ENCODE assay signal across 18 cellular contexts in the genomic region with DNA sequence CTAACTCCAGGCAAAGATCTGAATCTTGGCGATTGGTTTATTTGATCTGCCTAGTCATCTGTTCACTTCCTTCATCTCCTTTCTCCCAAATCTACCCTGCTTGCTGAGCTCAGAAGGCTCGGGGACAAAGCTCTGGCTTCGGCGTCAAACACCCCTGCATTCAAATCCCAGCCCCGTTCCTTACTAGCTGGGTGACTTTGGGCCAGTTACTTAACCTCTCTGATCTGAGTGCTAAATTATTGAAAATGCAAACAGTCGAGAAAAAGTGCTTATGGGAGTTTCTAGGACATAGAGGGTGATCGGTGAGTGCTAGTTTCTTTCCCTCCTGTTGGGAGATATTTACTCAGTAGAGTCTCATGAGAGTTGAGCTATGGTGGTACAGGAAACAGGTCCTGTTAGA.
DNase-seq lines count a peak whose midpoint lies in the region; ATAC-seq, FAIRE-seq and TF ChIP-seq lines count a peak whose summit lies in the region.
"Had no signal": no experiment of that assay in that cellular context is flagged by ENCODE, and none has a peak within 500 bp of the region (broad histone marks: within the 10 kb centered on the region; RNA-seq: fewer than 3 reads in every experiment).

No MANE protein-coding gene starts in this region.

- H3K9me3 Mint-ChIP-seq in HFFc6 = no peaks in the 10 kb centered on the region
- H3K9me3 Mint-ChIP-seq: CD4-positive, alpha-beta T cell; IgD-negative memory B cell had no signal

- H3K4me3 Mint-ChIP-seq in HFFc6 = peak overlapping the region; percentile 61; the same call in 1 of the 2 replicates
- H3K4me3 Mint-ChIP-seq: CD4-positive, alpha-beta T cell; H9; IgD-negative memory B cell had no signal

- peaks cover 42% of the 10 kb centered on the region for H3K4me1 Mint-ChIP-seq in HFFc6 (ENCODE audit: low read depth)
- H3K4me1 Mint-ChIP-seq: IgD-negative memory B cell had no signal

- H3K18ac ChIP-seq in mesenchymal stem cell (ENCODE audit: low read depth in 1 of 2, low read length in 2 of 2) = no peak overlapping the region

- H3K23ac ChIP-seq in mesenchymal stem cell (ENCODE audit: low read length in 2 of 2) = no peak overlapping the region

- no peak overlapping the region for H4K91ac ChIP-seq in mesenchymal stem cell (ENCODE audit: low read length)

- CTCF ChIA-PET in K562 (lab: Yijun Ruan, JAX; ENCODE audit: low intra/inter-chr PET ratio) = no interaction called here

- DNase-seq in HFFc6 = no peak
- DNase-seq in K562 (ENCODE audit: extremely low read depth in 1 of 4, low spot score in 3 of 4) = no peak
- DNase-seq in mesenchymal stem cell = no peak
- no peak for DNase-seq in GM13977 (ENCODE audit: low spot score)
- DNase-seq in DMS153 treated with DMSO at 0.1 percent for 48 hours (lab: John Stamatoyannopoulos, UW; ENCODE audit: unreplicated experiment) = no peak
- DNase-seq in stimulated activated CD4-positive, alpha-beta T cell treated with anti-CD3 and anti-CD28 coated beads, Interleukin-4, amount 100 ng/mL, for 1 hour = no peak
- DNase-seq in GM19239 (ENCODE audit: insufficient read length, low spot score) = no peak
- DNase-seq: CD4-positive, alpha-beta T cell; DMS153; GF-D8; GOT3; H9; Kasumi-1; KG1 had no signal

- H3K4me1 ChIP-seq in K562 (replicated peaks in 1 of 2; ENCODE audit: control insufficient read depth in 2 of 2, insufficient read depth in 2 of 2, low read length in 2 of 2) (peaks cover 3 to 5% of the 10 kb centered on the region in 2 experiments; a peak in 3 of 5 replicates), mesenchymal stem cell (ENCODE audit: control insufficient read depth, insufficient read depth, low read depth, low read length) (peaks cover 14% of the 10 kb centered on the region)

- H3K9me1 ChIP-seq in K562 (ENCODE audit: control insufficient read depth, insufficient read depth, low read length) = no peaks in the 10 kb centered on the region

- H3K27ac Mint-ChIP-seq in HFFc6 = peak overlapping the region; percentile 74; the same call in 1 of the 2 replicates
- H3K27ac Mint-ChIP-seq: CD4-positive, alpha-beta T cell; H9; IgD-negative memory B cell had no signal

- H3K27ac ChIP-seq in K562 (ENCODE audit: extremely low read depth, low read depth, low read length) (no peak overlapping the region), mesenchymal stem cell (ENCODE audit: low read length, poor library complexity, severe bottlenecking) (peak overlapping the region; percentile 61)
- H3K27ac ChIP-seq: C4-2B, HL-60 had no signal

- no peak for TF ChIP-seq CTCF in HFFc6 (IDR thresholded peaks at IDR 0.05)
- no peak for TF ChIP-seq CTCF in K562 (IDR thresholded peaks at IDR 0.05 in 2 of 3, conservative IDR thresholded peaks at IDR 0.05 in 1 of 3; ENCODE audit: insufficient read depth in 2 of 3, low read depth in 1 of 3, low read length in 3 of 3)
- TF ChIP-seq CTCF in GM13977 (IDR thresholded peaks at IDR 0.05; ENCODE audit: extremely low read depth, insufficient read depth, missing control alignments) = no peak

- no TSS peak for BruUV-seq in K562 (replicated peaks; lab: Mats Ljungman, UMichigan)

- peaks cover 2% of the 10 kb centered on the region for H3K27me3 Mint-ChIP-seq in HFFc6 (ENCODE audit: insufficient read depth)

- H2BK12ac ChIP-seq in mesenchymal stem cell (ENCODE audit: low read length in 2 of 2) = no peak overlapping the region

- H3K4ac ChIP-seq in mesenchymal stem cell (ENCODE audit: low read depth in 1 of 2, low read length in 2 of 2) = no peak overlapping the region

- ATAC-seq in K562 = no peak

- intact Hi-C loops in K562 (cut with micrococcal nuclease) = no loop called here

- H2AK5ac ChIP-seq in mesenchymal stem cell (ENCODE audit: low read length, severe bottlenecking) = peak overlapping the region; percentile 54

- no peak overlapping the region for H2BK15ac ChIP-seq in mesenchymal stem cell (ENCODE audit: low read depth, poor library complexity, severe bottlenecking)

- in situ Hi-C loops in K562 (cut with MboI) = no loop called here
- in situ Hi-C loops in GM13977 (cut with MboI; ENCODE audit: low pct_unique_long_range_greater_than_20kb, low sequenced_read_pairs, unreplicated experiment) = no loop called here

- TF ChIP-seq EP300 in K562 (IDR thresholded peaks at IDR 0.05; ENCODE audit: low read length) = no peak

- H3K4me3 ChIP-seq in K562 = no peak overlapping the region
- H3K4me3 ChIP-seq in mesenchymal stem cell (ENCODE audit: insufficient read depth in 1 of 2, low read depth in 1 of 2, low read length in 2 of 2) = no peak overlapping the region

- no peak overlapping the region for H2BK5ac ChIP-seq in mesenchymal stem cell (ENCODE audit: low read depth, low read length, poor library complexity, severe bottlenecking)

- H3K4me2 ChIP-seq in K562 (ENCODE audit: insufficient read depth, low read length) (no peak overlapping the region), mesenchymal stem cell (ENCODE audit: low read length, poor library complexity, severe bottlenecking) (no peak overlapping the region)

- no peak for TF ChIP-seq RAD21 in K562 (CRISPR knock-in tag; conservative IDR thresholded peaks at IDR 0.05 in 1 of 2, IDR thresholded peaks at IDR 0.05 in 1 of 2)

- no peaks in the 10 kb centered on the region for H3K79me1 ChIP-seq in mesenchymal stem cell (replicated peaks; ENCODE audit: low read length, poor library complexity, severe bottlenecking)

- FAIRE-seq in K562 (lab: Jason Lieb, UNC) (no peak), GM19239 (lab: Jason Lieb, UNC) (no peak)
- FAIRE-seq: A204.1 had no signal

- POLR2A ChIA-PET in K562 (lab: Yijun Ruan, JAX) = interaction anchor here (1.4 kb wide), 1 partner anchor 24 kb away, joined by 6 read pairs; no protein-coding TSS in a partner anchor

- H2AFZ ChIP-seq in K562 (ENCODE audit: low read depth, low read length) (no peak overlapping the region), mesenchymal stem cell (ENCODE audit: low read depth, low read length) (no peak overlapping the region)

- H3K14ac ChIP-seq in mesenchymal stem cell (ENCODE audit: low read length in 2 of 2) = no peak overlapping the region

- H3K36me3 Mint-ChIP-seq in HFFc6 (ENCODE audit: low read depth) = no peaks in the 10 kb centered on the region; the same call in 1 of the 2 replicates
- H3K36me3 Mint-ChIP-seq: IgD-negative memory B cell had no signal

- no peaks in the 10 kb centered on the region; the same call in 1 of the 2 replicates for H4K20me1 ChIP-seq in K562 (replicated peaks; ENCODE audit: control insufficient read depth, insufficient read depth, low read length)

- no peak overlapping the region for H3K9ac ChIP-seq in K562 (ENCODE audit: insufficient read depth in 1 of 2, low read depth in 2 of 2, low read length in 2 of 2)
- H3K9ac ChIP-seq in mesenchymal stem cell (ENCODE audit: low read length) = no peak overlapping the region

- TF ChIP-seq POLR2A in K562 (conservative IDR thresholded peaks at IDR 0.05) = no peak

- H3K9me3 ChIP-seq in K562 (replicated peaks; ENCODE audit: control insufficient read depth, insufficient read depth, low read depth, low read length) = peaks cover 3% of the 10 kb centered on the region; the same call in 1 of the 2 replicates
- H3K9me3 ChIP-seq in mesenchymal stem cell (ENCODE audit: control insufficient read depth, low read length) = no peaks in the 10 kb centered on the region

- H3K27me3 ChIP-seq in K562 (ENCODE audit: control insufficient read depth in 2 of 2, insufficient read depth in 2 of 2, low read length in 2 of 2) (peaks cover 29 to 47% of the 10 kb centered on the region in 2 experiments), mesenchymal stem cell (ENCODE audit: control insufficient read depth in 1 of 2, insufficient read depth in 1 of 2, low read length in 2 of 2) (peaks cover 0 to 18% of the 10 kb centered on the region in 2 experiments)

- 5% methylated on average over 7 of the region's 7 CpGs for WGBS in K562 (ENCODE audit: insufficient coverage, low coverage, missing lambda C conversion rate)
- 92% methylated on average over 7 of the region's 7 CpGs for WGBS in mesenchymal stem cell

- H3K36me3 ChIP-seq in K562 (ENCODE audit: control insufficient read depth, insufficient read depth, low read length) (no peaks in the 10 kb centered on the region), mesenchymal stem cell (ENCODE audit: control insufficient read depth in 1 of 2, insufficient read depth in 2 of 2, low read depth in 1 of 2, low read length in 2 of 2) (no peaks in the 10 kb centered on the region)

- H3K79me2 ChIP-seq in K562 (ENCODE audit: control insufficient read depth, insufficient read depth, low read length) = no peaks in the 10 kb centered on the region

- H2BK120ac ChIP-seq in mesenchymal stem cell (ENCODE audit: low read depth, low read length) = no peak overlapping the region

- no peak overlapping the region for H4K8ac ChIP-seq in mesenchymal stem cell (ENCODE audit: low read length)

TF ChIP-seq in K562, 482 proteins besides CTCF, POLR2A, EP300 and RAD21 (continues in another document):
- TF ChIP-seq LARP7 (IDR thresholded peaks at IDR 0.05) = no peak
- no peak for TF ChIP-seq NR0B1 (IDR thresholded peaks at IDR 0.05; ENCODE audit: partially characterized antibody)
- TF ChIP-seq RFX1 (IDR thresholded peaks at IDR 0.05) = no peak
- no peak for TF ChIP-seq SIRT6 (IDR thresholded peaks at IDR 0.05; ENCODE audit: low read depth, low read length)
- no peak for TF ChIP-seq PTTG1 (tag; IDR thresholded peaks at IDR 0.05; ENCODE audit: low read depth)
- TF ChIP-seq THRAP3 (IDR thresholded peaks at IDR 0.05; ENCODE audit: borderline replicate concordance) = no peak
- TF ChIP-seq, protein P1, sequence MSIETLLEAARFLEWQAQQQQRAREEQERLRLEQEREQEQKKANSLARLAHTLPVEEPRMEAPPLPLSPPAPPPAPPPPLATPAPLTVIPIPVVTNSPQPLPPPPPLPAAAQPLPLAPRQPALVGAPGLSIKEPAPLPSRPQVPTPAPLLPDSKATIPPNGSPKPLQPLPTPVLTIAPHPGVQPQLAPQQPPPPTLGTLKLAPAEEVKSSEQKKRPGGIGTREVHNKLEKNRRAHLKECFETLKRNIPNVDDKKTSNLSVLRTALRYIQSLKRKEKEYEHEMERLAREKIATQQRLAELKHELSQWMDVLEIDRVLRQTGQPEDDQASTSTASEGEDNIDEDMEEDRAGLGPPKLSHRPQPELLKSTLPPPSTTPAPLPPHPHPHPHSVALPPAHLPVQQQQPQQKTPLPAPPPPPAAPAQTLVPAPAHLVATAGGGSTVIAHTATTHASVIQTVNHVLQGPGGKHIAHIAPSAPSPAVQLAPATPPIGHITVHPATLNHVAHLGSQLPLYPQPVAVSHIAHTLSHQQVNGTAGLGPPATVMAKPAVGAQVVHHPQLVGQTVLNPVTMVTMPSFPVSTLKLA (conservative IDR thresholded peaks at IDR 0.05) = no peak
